In genomic region chr1:107590087-107590486, GRCh38 we compare ENCODE assay signal across 25 cellular contexts.
"Had no signal": no experiment of that assay in that cellular context is flagged by ENCODE, and none has a peak within 500 bp of the region (broad histone marks: within the 10 kb centered on the region; RNA-seq: fewer than 3 reads in every experiment).

No MANE protein-coding gene starts in this region.

- H3K27me3 ChIP-seq: colonic mucosa, dorsolateral prefrontal cortex, esophagus muscularis mucosa, esophagus squamous epithelium, foreskin keratinocyte, gastrocnemius medialis, gastroesophageal sphincter, heart left ventricle, heart right ventricle had no signal

- H3K9me3 ChIP-seq: colonic mucosa, esophagus muscularis mucosa, esophagus squamous epithelium, gastrocnemius medialis, gastroesophageal sphincter, heart left ventricle, heart right ventricle had no signal

- H3K4me1 ChIP-seq: colonic mucosa, gastrocnemius medialis had no signal

- ATAC-seq: effector memory CD8-positive, alpha-beta T cell; esophagus mucosa; foreskin keratinocyte; gastrocnemius medialis; gastroesophageal sphincter; heart left ventricle; heart right ventricle had no signal

- H3K27ac ChIP-seq: colonic mucosa, coronary artery, dorsolateral prefrontal cortex, epithelial cell of prostate, esophagus muscularis mucosa, esophagus squamous epithelium, foreskin keratinocyte, gastrocnemius medialis, gastroesophageal sphincter, heart left ventricle, heart right ventricle had no signal

- H3K4me3 ChIP-seq: colonic mucosa, coronary artery, dorsolateral prefrontal cortex, esophagus muscularis mucosa, esophagus squamous epithelium, gastrocnemius medialis, gastroesophageal sphincter, heart left ventricle, heart right ventricle had no signal

- H3K36me3 ChIP-seq: colonic mucosa, esophagus muscularis mucosa, gastrocnemius medialis, gastroesophageal sphincter, heart left ventricle, heart right ventricle had no signal

- FAIRE-seq: colon had no signal

- DNase-seq: colonic mucosa; cortex of kidney; dermis blood vessel endothelial cell; dorsolateral prefrontal cortex; effector CD4-positive, alpha-beta T cell; effector CD8-positive, alpha-beta T cell; effector memory CD4-positive, alpha-beta T cell; effector memory CD8-positive, alpha-beta T cell; endodermal cell; erythroblast; esophagus squamous epithelium; foreskin fibroblast; foreskin keratinocyte; foreskin melanocyte; gastrocnemius medialis; glutamatergic neuron; head of caudate nucleus; heart left ventricle; heart right ventricle had no signal
